Comparison of ENCODE assay signal across 8 cellular contexts in the genomic region with DNA sequence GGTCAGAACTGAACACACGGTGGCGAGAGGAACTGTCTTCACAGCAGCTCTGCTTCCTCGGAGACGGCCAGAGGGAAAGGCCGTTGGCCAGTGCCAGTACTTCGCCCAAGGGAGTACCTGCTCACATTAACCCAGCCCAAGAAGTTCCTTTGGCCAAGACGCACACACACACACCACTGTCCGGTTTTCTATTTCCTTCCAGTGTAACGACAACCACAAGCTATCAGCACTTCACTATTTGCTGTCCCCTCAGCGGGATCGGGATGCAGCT. TPM values are rescaled to one million over a fixed set of nuclear protein-coding genes. Genes with fewer than 3 reads are reported as not detected.
DNase-seq lines count a peak whose midpoint lies in the region; ATAC-seq, FAIRE-seq and TF ChIP-seq lines count a peak whose summit lies in the region.

No MANE protein-coding gene starts in this region.

- POLR2A ChIA-PET in activated CD8-positive, alpha-beta T cell treated with anti-CD3 and anti-CD28 coated beads for 36 hours (lab: Charles Lee) = interaction anchor here (0.5 to 6.4 kb wide), 6 partner anchors 8 to 624 kb away, joined by 3 to 91 read pairs (median 3); partner anchors contain the start of genes MYO19 and PIGW

- TF ChIP-seq CTCF in CD14-positive monocyte (IDR thresholded peaks at IDR 0.05) (peak; percentile 30), Loucy (conservative IDR thresholded peaks at IDR 0.05; ENCODE audit: low read length) (peak; percentile 30), omental fat pad (IDR thresholded peaks at IDR 0.05) (no peak)
- no peak for TF ChIP-seq CTCF in activated CD8-positive, alpha-beta T cell treated with anti-CD3 and anti-CD28 coated beads for 36 hours (IDR thresholded peaks at IDR 0.05)

- H3K27me3 Mint-ChIP-seq in CD14-positive monocyte (ENCODE audit: low read depth in 3 of 3) = no peaks in the 10 kb centered on the region
- no peaks in the 10 kb centered on the region for H3K27me3 Mint-ChIP-seq in activated CD8-positive, alpha-beta T cell treated with anti-CD3 and anti-CD28 coated beads for 36 hours

- H3K9me2 ChIP-seq in Loucy (replicated peaks; ENCODE audit: low read depth, low read length) = no peaks in the 10 kb centered on the region

- peak overlapping the region; percentile 96 to 99 (median 98) for H3K27ac Mint-ChIP-seq in CD14-positive monocyte
- H3K27ac Mint-ChIP-seq in activated CD8-positive, alpha-beta T cell treated with anti-CD3 and anti-CD28 coated beads for 36 hours = peak overlapping the region; percentile 94

- peak overlapping the region; percentile 98 for H3K9ac ChIP-seq in Loucy (ENCODE audit: low read depth, low read length, poor library complexity, severe bottlenecking)

- H3K4me3 Mint-ChIP-seq in CD14-positive monocyte = peak overlapping the region; percentile 92 to 98
- H3K4me3 Mint-ChIP-seq in activated CD8-positive, alpha-beta T cell treated with anti-CD3 and anti-CD28 coated beads for 36 hours = peak overlapping the region; percentile 98

- peaks cover 0 to 2% (median 0%) of the 10 kb centered on the region in 7 donors for H3K9me3 Mint-ChIP-seq in CD14-positive monocyte
- H3K9me3 Mint-ChIP-seq in activated CD8-positive, alpha-beta T cell treated with anti-CD3 and anti-CD28 coated beads for 36 hours = no peaks in the 10 kb centered on the region

- no peak for ATAC-seq in activated CD8-positive, alpha-beta T cell treated with anti-CD3 and anti-CD28 coated beads for 36 hours
- peak; percentile 21 for ATAC-seq in omental fat pad (ENCODE audit: low FRiP score)
- no peak for ATAC-seq in HG02981 (IDR thresholded peaks at IDR 0.05; ENCODE audit: unreplicated experiment)

- H3F3A ChIP-seq in Loucy (ENCODE audit: low read depth) = peaks cover 12% of the 10 kb centered on the region; the same call in 1 of the 2 replicates

- H3K36me3 Mint-ChIP-seq in CD14-positive monocyte = peaks cover 9 to 17% of the 10 kb centered on the region in 2 donors
- H3K36me3 Mint-ChIP-seq in activated CD8-positive, alpha-beta T cell treated with anti-CD3 and anti-CD28 coated beads for 36 hours (ENCODE audit: low read depth) = peaks cover 28% of the 10 kb centered on the region

- H2AFZ ChIP-seq in Loucy (ENCODE audit: low read length) = peak overlapping the region; percentile 97

- H3K9me3 ChIP-seq in Loucy (ENCODE audit: insufficient read depth, low read depth, low read length) = no peaks in the 10 kb centered on the region

- intact Hi-C loops in CD14-positive monocyte (cut with micrococcal nuclease) = loop anchor here in 1 of 2 donors (5.0 to 10.0 kb wide), 2 partner anchors 48 to 411 kb away; partner anchors contain the start of gene DHRS11
- intact Hi-C loops in activated CD8-positive, alpha-beta T cell treated with anti-CD3 and anti-CD28 coated beads for 36 hours (cut with micrococcal nuclease) = no loop called here

- H3K4me1 Mint-ChIP-seq in CD14-positive monocyte = peaks cover 33% of the 10 kb centered on the region
- peaks cover 23% of the 10 kb centered on the region for H3K4me1 Mint-ChIP-seq in activated CD8-positive, alpha-beta T cell treated with anti-CD3 and anti-CD28 coated beads for 36 hours (ENCODE audit: low read depth)

- no peaks in the 10 kb centered on the region for H3K27me3 ChIP-seq in Loucy (ENCODE audit: insufficient read depth, low read length, poor library complexity, severe bottlenecking)

- CTCF ChIA-PET in activated CD8-positive, alpha-beta T cell treated with anti-CD3 and anti-CD28 coated beads for 36 hours (lab: Charles Lee) = interaction anchor here (4.6 kb wide), 1 partner anchor 9 kb away, joined by 22 read pairs; the partner anchor contains the start of genes MYO19 and PIGW

- peak overlapping the region; percentile 92 for H3K4me3 ChIP-seq in Loucy (ENCODE audit: low read length, poor library complexity, severe bottlenecking)

- peak overlapping the region; percentile 77 for H3K4me2 ChIP-seq in Loucy (ENCODE audit: low read depth, low read length, poor library complexity, severe bottlenecking)

- peaks cover 54% of the 10 kb centered on the region for H3K79me2 ChIP-seq in Loucy (ENCODE audit: insufficient read depth, low read length)

- no peaks in the 10 kb centered on the region for H3K36me3 ChIP-seq in Loucy (ENCODE audit: insufficient read depth, low read length)

- H4K20me1 ChIP-seq in Loucy (ENCODE audit: insufficient read depth, low read length, poor library complexity, severe bottlenecking) = peaks cover 32% of the 10 kb centered on the region

- no peak for FAIRE-seq in GM19239 (lab: Jason Lieb, UNC)

- DNase-seq in CD14-positive monocyte (ENCODE audit: low spot score) (peak; percentile 59), GM19239 (ENCODE audit: insufficient read length, low spot score) (peak; percentile 16), foreskin melanocyte (peak; percentile 45), omental fat pad (ENCODE audit: low spot score) (no peak), NCI-H1417 (lab: John Stamatoyannopoulos, UW) (no peak)
- DNase-seq in activated CD8-positive, alpha-beta T cell treated with anti-CD3 and anti-CD28 coated beads for 36 hours = peak; percentile 40

- H3K4me1 ChIP-seq in Loucy (ENCODE audit: insufficient read depth, low read length, poor library complexity, severe bottlenecking) = peaks cover 27% of the 10 kb centered on the region

RNA-seq across cellular contexts. Expression of gene GGNBP2, which starts 0.7 kb away (rescaled TPM):
- polyA plus RNA-seq in CD14-positive monocyte = 10 to 100 TPM; 22.3 to 31.5 TPM
- total RNA-seq in activated CD8-positive, alpha-beta T cell treated with anti-CD3 and anti-CD28 coated beads for 36 hours = 10 to 100 TPM; 82.9 to 87.4 TPM
- total RNA-seq in omental fat pad = 10 to 100 TPM; 54.3 to 80.9 (median 63.1) TPM

RNA-seq across cellular contexts. Expression of gene PIGW, which starts 9.2 kb away (rescaled TPM):
- 1 to 10 TPM; 3.1 to 5.9 TPM for polyA plus RNA-seq in CD14-positive monocyte
- total RNA-seq in activated CD8-positive, alpha-beta T cell treated with anti-CD3 and anti-CD28 coated beads for 36 hours = 10 to 100 TPM; 11.0 to 11.9 TPM
- total RNA-seq in omental fat pad = 10 to 100 TPM in 1 of 4 donors, 1 to 10 TPM in 3; 3.8 to 15.3 (median 7.2) TPM

RNA-seq across cellular contexts. Expression of gene MYO19, which starts 9.3 kb away (rescaled TPM):
- 1 to 10 TPM; 1.2 to 1.9 TPM for polyA plus RNA-seq in CD14-positive monocyte
- 100 to 1,000 TPM; 106 to 114 TPM for total RNA-seq in activated CD8-positive, alpha-beta T cell treated with anti-CD3 and anti-CD28 coated beads for 36 hours
- 100 to 1,000 TPM in 1 of 4 donors, 10 to 100 TPM in 3; 25.6 to 103 (median 39.6) TPM for total RNA-seq in omental fat pad

RNA-seq across cellular contexts. Expression of gene DHRS11, which starts 47.7 kb away (rescaled TPM):
- polyA plus RNA-seq in CD14-positive monocyte = 1 to 10 TPM; 1.2 to 2.7 TPM
- total RNA-seq in activated CD8-positive, alpha-beta T cell treated with anti-CD3 and anti-CD28 coated beads for 36 hours = 1 to 10 TPM; 8.6 to 9.2 TPM
- 10 to 100 TPM in 2 of 4 donors, 1 to 10 TPM in 2; 5.6 to 19.8 (median 11.1) TPM for total RNA-seq in omental fat pad

RNA-seq across cellular contexts. Expression of gene MRM1, which starts 57.4 kb away (rescaled TPM):
- polyA plus RNA-seq in CD14-positive monocyte = 1 to 10 TPM in 1 of 2 donors, under 1 TPM in 1; 0.82 to 1.5 TPM
- total RNA-seq in activated CD8-positive, alpha-beta T cell treated with anti-CD3 and anti-CD28 coated beads for 36 hours = 10 to 100 TPM; 24.5 to 27.4 TPM
- total RNA-seq in omental fat pad = 1 to 10 TPM; 5.3 to 8.2 (median 5.6) TPM

Comparison
In these comparisons a context has a peak if more than half of its experiments do, and no peak if none do; other contexts are left out.
1. DNase-seq: peak in CD14-positive monocyte (single experiment), GM19239 (single experiment), activated CD8-positive, alpha-beta T cell treated with anti-CD3 and anti-CD28 coated beads for 36 hours (single experiment) and foreskin melanocyte (single experiment); none in omental fat pad (single experiment) and NCI-H1417 (0 of 3).
2. CTCF ChIP-seq: peak in CD14-positive monocyte (single experiment) and Loucy (single experiment); none in activated CD8-positive, alpha-beta T cell treated with anti-CD3 and anti-CD28 coated beads for 36 hours (single experiment) and omental fat pad (0 of 3).